1 cellular context compared by ENCODE assay signal in the genomic region with DNA sequence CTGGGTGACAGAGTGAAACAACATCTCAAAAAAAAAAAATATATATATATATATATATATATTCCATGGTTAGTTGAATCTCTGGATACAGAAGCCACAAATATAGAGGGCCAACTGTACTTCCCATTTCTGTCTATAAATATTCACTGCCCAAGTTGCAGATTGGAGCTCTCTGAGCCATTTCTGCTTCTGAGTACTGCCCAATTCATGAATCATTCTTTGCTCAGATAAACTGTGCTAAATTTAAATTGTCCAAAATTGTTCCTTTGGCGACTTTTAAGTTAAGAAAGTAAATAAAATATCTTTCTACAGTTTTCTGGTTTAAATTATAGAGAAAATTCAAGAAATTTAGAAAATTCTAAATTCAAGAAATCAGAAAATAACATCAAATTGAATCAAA.
TF ChIP-seq lines count a peak whose summit lies in the region.

No MANE protein-coding gene starts in this region.

TF ChIP-seq in IMR-90, 13 proteins besides CTCF, POLR2A, EP300 and RAD21 (continued from another document):
- TF ChIP-seq, protein P1, sequence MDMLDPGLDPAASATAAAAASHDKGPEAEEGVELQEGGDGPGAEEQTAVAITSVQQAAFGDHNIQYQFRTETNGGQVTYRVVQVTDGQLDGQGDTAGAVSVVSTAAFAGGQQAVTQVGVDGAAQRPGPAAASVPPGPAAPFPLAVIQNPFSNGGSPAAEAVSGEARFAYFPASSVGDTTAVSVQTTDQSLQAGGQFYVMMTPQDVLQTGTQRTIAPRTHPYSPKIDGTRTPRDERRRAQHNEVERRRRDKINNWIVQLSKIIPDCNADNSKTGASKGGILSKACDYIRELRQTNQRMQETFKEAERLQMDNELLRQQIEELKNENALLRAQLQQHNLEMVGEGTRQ (IDR thresholded peaks at IDR 0.05; ENCODE audit: low read depth, low read length), result no peak
